ENCODE assay signal across 18 cellular contexts in genomic region chr19:1136918-1137317, GRCh38. TPM values are rescaled to one million over a fixed set of nuclear protein-coding genes. Genes with fewer than 3 reads are reported as not detected.
DNase-seq lines count a peak whose midpoint lies in the region; ATAC-seq, FAIRE-seq and TF ChIP-seq lines count a peak whose summit lies in the region.
"Had no signal": no experiment of that assay in that cellular context is flagged by ENCODE, and none has a peak within 500 bp of the region (broad histone marks: within the 10 kb centered on the region; RNA-seq: fewer than 3 reads in every experiment).

No MANE protein-coding gene starts in this region.

- H3K27ac ChIP-seq in BLaER1 (peak overlapping the region; percentile 78), HEK293 (ENCODE audit: extremely low read depth, low read depth, low read length) (no peak overlapping the region), H1 (ENCODE audit: low read depth, low read length) (no peak overlapping the region), skeletal muscle tissue (ENCODE audit: low read depth, low read length) (peak overlapping the region; percentile 51)
- H3K27ac ChIP-seq: brain microvascular endothelial cell, psoas muscle had no signal

- no peak overlapping the region for H2BK15ac ChIP-seq in H1 (ENCODE audit: low read length)

- H3K14ac ChIP-seq in H1 (ENCODE audit: insufficient read length): no peak overlapping the region

- POLR2A ChIA-PET in HEK293 (lab: Yijun Ruan, JAX): no interaction called here
- POLR2A ChIA-PET in H1 (lab: Charles Lee; ENCODE audit: partially characterized antibody): interaction anchor here (1.1 to 1.5 kb wide), 3 partner anchors 9 to 49 kb away, joined by 3 to 7 read pairs (median 4); no protein-coding TSS in a partner anchor

- peaks cover 60% of the 10 kb centered on the region for H4K20me1 ChIP-seq in BLaER1
- peaks cover 2 to 11% of the 10 kb centered on the region in 2 experiments for H4K20me1 ChIP-seq in H1 (replicated peaks in 1 of 2; ENCODE audit: control insufficient read depth in 1 of 2, insufficient read depth in 2 of 2, low read length in 2 of 2)

- H3K36me3 ChIP-seq in BLaER1 (peaks cover 40% of the 10 kb centered on the region; the same call in 1 of the 2 replicates), HEK293 (ENCODE audit: control insufficient read depth in 2 of 2, insufficient read depth in 1 of 2, low read length in 2 of 2) (peaks cover 0 to 11% of the 10 kb centered on the region in 2 experiments; a peak in 2 of 3 replicates), H1 (ENCODE audit: control insufficient read depth in 2 of 4, insufficient read depth in 4 of 4, low read length in 3 of 4) (no peaks in the 10 kb centered on the region), skeletal muscle tissue (ENCODE audit: control insufficient read depth in 3 of 3, insufficient read depth in 3 of 3, low read length in 3 of 3) (peaks cover 0 to 4% (median 2%) of the 10 kb centered on the region in 3 donors)

- TF ChIP-seq POLR2A in H1 (IDR thresholded peaks at IDR 0.05; ENCODE audit: control extremely low read depth in 1 of 2, low read depth in 2 of 2, low read length in 2 of 2): no peak

- no peak overlapping the region for H2BK120ac ChIP-seq in H1 (replicated peaks; ENCODE audit: low read depth, low read length)

- H3K4me3 ChIP-seq in BLaER1: no peak overlapping the region
- H3K4me3 ChIP-seq in HEK293 (ENCODE audit: low read depth, low read length): no peak overlapping the region
- no peak overlapping the region for H3K4me3 ChIP-seq in H1 (ENCODE audit: extremely low read depth in 1 of 4, insufficient read depth in 2 of 4, low read depth in 3 of 4, low read length in 4 of 4)
- no peak overlapping the region for H3K4me3 ChIP-seq in skeletal muscle tissue (ENCODE audit: low read length in 3 of 3)
- H3K4me3 ChIP-seq: psoas muscle had no signal

- no peak overlapping the region for H2BK20ac ChIP-seq in H1 (ENCODE audit: low read length)

- no peak for TF ChIP-seq CTCF in HEK293 (tag by site-specific recombination; IDR thresholded peaks at IDR 0.05)
- no peak for TF ChIP-seq CTCF in H1 (IDR thresholded peaks at IDR 0.05; ENCODE audit: control extremely low read depth in 1 of 3, insufficient read depth in 1 of 3, low read depth in 1 of 3, low read length in 3 of 3)

- H3K27me3 ChIP-seq in BLaER1 (no peaks in the 10 kb centered on the region), H1 (replicated peaks in 1 of 4; ENCODE audit: control insufficient read depth in 3 of 4, extremely low read depth in 1 of 4, insufficient read depth in 3 of 4, low read length in 3 of 4) (no peaks in the 10 kb centered on the region), skeletal muscle tissue (ENCODE audit: control insufficient read depth in 3 of 3, insufficient read depth in 3 of 3, low read length in 3 of 3) (no peaks in the 10 kb centered on the region)
- H3K27me3 ChIP-seq: brain microvascular endothelial cell had no signal

- H4K8ac ChIP-seq in H1 (ENCODE audit: extremely low read depth, insufficient read depth, low read length): peak overlapping the region; percentile 25; the same call in 1 of the 2 replicates

- H4K5ac ChIP-seq in H1 (ENCODE audit: insufficient read length, low read depth, low read length): no peak overlapping the region

- no peak for TF ChIP-seq EP300 in H1 (IDR thresholded peaks at IDR 0.05; ENCODE audit: borderline replicate concordance in 1 of 2, low read depth in 2 of 2, low read length in 2 of 2)

- H3K4me1 ChIP-seq in BLaER1 (peaks cover 45% of the 10 kb centered on the region), HEK293 (ENCODE audit: control insufficient read depth, insufficient read depth, low read length) (0 out of 2 replicates have a peak, but pooled peaks cover 2% of the 10 kb centered on the region), H1 (replicated peaks in 1 of 4; ENCODE audit: control insufficient read depth in 3 of 4, insufficient read depth in 4 of 4, low read length in 3 of 4) (peaks cover 0 to 11% (median 4%) of the 10 kb centered on the region in 4 experiments; a peak in 5 of 7 replicates), skeletal muscle tissue (ENCODE audit: control insufficient read depth in 3 of 3, insufficient read depth in 3 of 3, low read length in 3 of 3) (peaks cover 10 to 39% (median 26%) of the 10 kb centered on the region in 3 donors)

- peak overlapping the region; percentile 55 for H3K9ac ChIP-seq in BLaER1
- no peak overlapping the region for H3K9ac ChIP-seq in H1 (replicated peaks in 1 of 4; ENCODE audit: extremely low read depth in 1 of 4, low read depth in 3 of 4, low read length in 3 of 4)
- H3K9ac ChIP-seq in skeletal muscle tissue (ENCODE audit: low read depth in 1 of 3, low read length in 3 of 3): no peak overlapping the region

- no peak overlapping the region for H2AFZ ChIP-seq in H1 (ENCODE audit: low read length)

- H3K18ac ChIP-seq in H1 (ENCODE audit: extremely low read depth, low read length): no peak overlapping the region

- H3K56ac ChIP-seq in H1 (replicated peaks; ENCODE audit: insufficient read length, low read depth, low read length): no peak overlapping the region

- 86% methylated on average over 7 of the region's 15 CpGs; no CpG with 5 or more reads in 1 of the 2 experiments for WGBS in H1 (ENCODE audit: extremely low coverage in 1 of 2, insufficient coverage in 1 of 2, insufficient read length in 1 of 2, insufficient replicate concordance in 2 of 2, low coverage in 1 of 2, low lambda C conversion rate in 2 of 2, missing lambda C conversion rate in 1 of 2), 2 experiments

- no peak overlapping the region for H2BK12ac ChIP-seq in H1 (ENCODE audit: low read depth, low read length)

- H2BK5ac ChIP-seq in H1 (ENCODE audit: low read depth, low read length): no peak overlapping the region

- H3K9me3 ChIP-seq in BLaER1: no peaks in the 10 kb centered on the region; the same call in 1 of the 2 replicates
- no peaks in the 10 kb centered on the region for H3K9me3 ChIP-seq in HEK293 (ENCODE audit: control insufficient read depth, insufficient read depth, low read depth, low read length)
- H3K9me3 ChIP-seq in H1 (ENCODE audit: insufficient read depth in 2 of 2, low read depth in 1 of 2, low read length in 1 of 2): no peaks in the 10 kb centered on the region
- H3K9me3 ChIP-seq in skeletal muscle tissue (ENCODE audit: control insufficient read depth in 3 of 3, low read length in 3 of 3): no peaks in the 10 kb centered on the region
- H3K9me3 ChIP-seq: psoas muscle had no signal

- H3K4me2 ChIP-seq in BLaER1: peak overlapping the region; percentile 90
- no peak overlapping the region for H3K4me2 ChIP-seq in H1 (ENCODE audit: insufficient read depth in 1 of 2, low read depth in 2 of 2, low read length in 2 of 2)

- ATAC-seq in HG03196 (IDR thresholded peaks at IDR 0.05; ENCODE audit: unreplicated experiment): no peak
- ATAC-seq: activated CD8-positive, alpha-beta T cell treated with anti-CD3 and anti-CD28 coated beads, Interleukin-2, amount 10 ng/mL, durations not matched to agents 7 days and 5 days; psoas muscle; T-helper 17 cell had no signal

- no peak for TF ChIP-seq RAD21 in H1 (IDR thresholded peaks at IDR 0.05 in 1 of 2, conservative IDR thresholded peaks at IDR 0.05 in 1 of 2; ENCODE audit: low read depth in 2 of 2, low read length in 2 of 2)

- no peak overlapping the region for H3K4ac ChIP-seq in H1 (replicated peaks; ENCODE audit: insufficient read length, low read depth, low read length)

- peaks cover 6% of the 10 kb centered on the region for H3K79me1 ChIP-seq in H1 (ENCODE audit: low read depth, low read length)

- H3K23me2 ChIP-seq in H1 (ENCODE audit: low read depth, low read length): peaks cover under 1% of the 10 kb centered on the region; the same call in 1 of the 2 replicates

- no peak for DNase-seq in H1 (ENCODE audit: low read depth in 1 of 2, low spot score in 2 of 2)
- no peak for DNase-seq in NCI-H524 (lab: John Stamatoyannopoulos, UW)
- no peak for DNase-seq in HUDEP-2 (lab: John Stamatoyannopoulos, UW; ENCODE audit: unreplicated experiment in 76 of 76)
- no peak for DNase-seq in medulla oblongata (ENCODE audit: extremely low spot score)
- DNase-seq: activated CD8-positive, alpha-beta T cell treated with anti-CD3 and anti-CD28 coated beads, Interleukin-2, amount 10 ng/mL, durations not matched to agents 7 days and 5 days; activated T-cell treated with anti-CD3 and anti-CD28 coated beads, Interleukin-2, amount 50 U/mL, for 48 hours; brain microvascular endothelial cell; cortex of kidney; HFFc6; KBM-7; psoas muscle; stimulated activated CD8-positive, alpha-beta memory T cell treated with anti-CD3 and anti-CD28 coated beads, Interleukin-4, amount 100 ng/mL, for 48 hours; T-helper 17 cell had no signal

- no peak for FAIRE-seq in H1 (lab: Jason Lieb, UNC)
- FAIRE-seq: endothelial cell of umbilical vein had no signal

- CTCF ChIA-PET in HEK293 (lab: Yijun Ruan, JAX) (no interaction called here), H1 (lab: Charles Lee; ENCODE audit: partially characterized antibody) (interaction anchor here (1.3 kb wide), 1 partner anchor 55 kb away, joined by 5 read pairs; no protein-coding TSS in a partner anchor)

- H3K23ac ChIP-seq in H1 (ENCODE audit: insufficient read length): no peak overlapping the region

- H4K91ac ChIP-seq in H1 (replicated peaks; ENCODE audit: insufficient read length, low read length): no peak overlapping the region

- H3K79me2 ChIP-seq in H1 (ENCODE audit: control insufficient read depth in 1 of 2, insufficient read depth in 2 of 2, low read length in 2 of 2): no peaks in the 10 kb centered on the region; a peak in 1 of 4 replicates

- peak overlapping the region; percentile 39; the same call in 1 of the 2 replicates for H2AK5ac ChIP-seq in H1 (ENCODE audit: low read depth, low read length)

RNA-seq across cellular contexts. Expression of gene GPX4, which starts 33.1 kb away (rescaled TPM):
- total RNA-seq in H1 (2021; fragmentation: NEBNext Ultra II Directional; extraction: Animal tissue kit (Norgen Biotek cat#: 25700)): 342 and 355 TPM in 2 replicates
- polyA plus RNA-seq in H1 (2011; rRNA removed): 693 and 947 TPM in 2 replicates
- polyA plus RNA-seq in H1 (2011; cell fraction: cytosol; rRNA removed): 779 TPM
- polyA plus RNA-seq in H1 (2011; cell fraction: nucleus; rRNA removed): 730 TPM
- polyA plus RNA-seq in H1 (2012, experiment 1 of 2): 475 to 711 TPM (median 640 TPM) in 4 replicates
- 958 TPM for polyA plus RNA-seq in H1 (2012, experiment 2 of 2)
- 575 TPM for polyA plus RNA-seq in H1 (2013, experiment 1 of 2)
- 562 TPM for polyA plus RNA-seq in H1 (2013, experiment 2 of 2)
- polyA minus RNA-seq in H1 (2011; rRNA and poly(A)+ RNA removed): 186 and 191 TPM in 2 replicates
- 297 TPM for polyA minus RNA-seq in H1 (2011; cell fraction: cytosol; rRNA and poly(A)+ RNA removed)
- polyA minus RNA-seq in H1 (2011; cell fraction: nucleus; rRNA and poly(A)+ RNA removed): 155 TPM
- 139 TPM for total RNA-seq in skeletal muscle tissue

RNA-seq across cellular contexts. Expression of gene SBNO2, which starts 37.1 kb away (rescaled TPM):
- total RNA-seq in H1 (2021; fragmentation: NEBNext Ultra II Directional; extraction: Animal tissue kit (Norgen Biotek cat#: 25700)): 31.4 and 37.4 TPM in 2 replicates
- 12.2 and 21.3 TPM in 2 replicates for polyA plus RNA-seq in H1 (2011; rRNA removed)
- polyA plus RNA-seq in H1 (2011; cell fraction: cytosol; rRNA removed): 12.8 TPM
- 67.3 TPM for polyA plus RNA-seq in H1 (2011; cell fraction: nucleus; rRNA removed)
- 21.4 to 33.6 TPM (median 24.5 TPM) in 4 replicates for polyA plus RNA-seq in H1 (2012, experiment 1 of 2)
- 13.6 TPM for polyA plus RNA-seq in H1 (2012, experiment 2 of 2)
- polyA plus RNA-seq in H1 (2013, experiment 1 of 2): 16.0 TPM
- polyA plus RNA-seq in H1 (2013, experiment 2 of 2): 14.4 TPM
- 10.0 and 10.6 TPM in 2 replicates for polyA minus RNA-seq in H1 (2011; rRNA and poly(A)+ RNA removed)
- polyA minus RNA-seq in H1 (2011; cell fraction: cytosol; rRNA and poly(A)+ RNA removed): 23.1 TPM
- polyA minus RNA-seq in H1 (2011; cell fraction: nucleus; rRNA and poly(A)+ RNA removed): 23.4 TPM
- 10.4 TPM for total RNA-seq in skeletal muscle tissue

RNA-seq across cellular contexts. Expression of gene POLR2E, which starts 41.7 kb away (rescaled TPM):
- total RNA-seq in H1 (2021; fragmentation: NEBNext Ultra II Directional; extraction: Animal tissue kit (Norgen Biotek cat#: 25700)): 274 and 281 TPM in 2 replicates
- 381 and 483 TPM in 2 replicates for polyA plus RNA-seq in H1 (2011; rRNA removed)
- polyA plus RNA-seq in H1 (2011; cell fraction: cytosol; rRNA removed): 378 TPM
- polyA plus RNA-seq in H1 (2011; cell fraction: nucleus; rRNA removed): 283 TPM
- polyA plus RNA-seq in H1 (2012, experiment 1 of 2): 286 to 416 TPM (median 379 TPM) in 4 replicates
- 296 TPM for polyA plus RNA-seq in H1 (2012, experiment 2 of 2)
- polyA plus RNA-seq in H1 (2013, experiment 1 of 2): 195 TPM
- 204 TPM for polyA plus RNA-seq in H1 (2013, experiment 2 of 2)
- polyA minus RNA-seq in H1 (2011; rRNA and poly(A)+ RNA removed): 110 and 140 TPM in 2 replicates
- polyA minus RNA-seq in H1 (2011; cell fraction: cytosol; rRNA and poly(A)+ RNA removed): 128 TPM
- polyA minus RNA-seq in H1 (2011; cell fraction: nucleus; rRNA and poly(A)+ RNA removed): 125 TPM
- 39.1 TPM for total RNA-seq in skeletal muscle tissue

Comparison
In these comparisons a context has a peak if more than half of its experiments do, and no peak if none do; other contexts are left out.
1. H3K27ac ChIP-seq: peak in BLaER1 (single experiment) and skeletal muscle tissue (single experiment); none in HEK293 (single experiment) and H1 (single experiment).